ENCODE assay signal across 10 cellular contexts in genomic region chr15:78808550-78808949, GRCh38. TPM values are rescaled to one million over a fixed set of nuclear protein-coding genes. Genes with fewer than 3 reads are reported as not detected.
DNase-seq lines count a peak whose midpoint lies in the region; ATAC-seq, FAIRE-seq and TF ChIP-seq lines count a peak whose summit lies in the region.
"Had no signal": no experiment of that assay in that cellular context is flagged by ENCODE, and none has a peak within 500 bp of the region (broad histone marks: within the 10 kb centered on the region; RNA-seq: fewer than 3 reads in every experiment).

No MANE protein-coding gene starts in this region.

- no peaks in the 10 kb centered on the region for H3K79me2 ChIP-seq in KMS-11 (ENCODE audit: insufficient read depth, low read depth)
- H3K79me2 ChIP-seq in keratinocyte (ENCODE audit: control insufficient read depth, insufficient read depth, low read length) = no peaks in the 10 kb centered on the region

- DNase-seq in DMS53 (lab: John Stamatoyannopoulos, UW) (peak; percentile 54), DMS53 treated with DMSO at 0.1 percent for 48 hours (lab: John Stamatoyannopoulos, UW; ENCODE audit: unreplicated experiment) (no peak), keratinocyte (ENCODE audit: low read depth, low spot score) (no peak), suprapubic skin (ENCODE audit: low spot score in 2 of 2) (no peak), aorta (no peak)
- no peak for DNase-seq in effector CD8-positive, alpha-beta T cell (lab: John Stamatoyannopoulos, UW)
- DNase-seq: right lobe of liver had no signal

- H3K4me3 ChIP-seq in KMS-11 (IDR thresholded peaks at IDR 0.05; ENCODE audit: insufficient read depth, low read depth, low read length) = no peak overlapping the region
- no peak overlapping the region for H3K4me3 ChIP-seq in keratinocyte (ENCODE audit: control insufficient read depth in 2 of 3, extremely low read depth in 1 of 3, insufficient read depth in 2 of 3, low read depth in 1 of 3, low read length in 3 of 3)
- H3K4me3 ChIP-seq in suprapubic skin = no peak overlapping the region
- H3K4me3 ChIP-seq in aorta (ENCODE audit: low read length in 2 of 2) = no peak overlapping the region
- H3K4me3 ChIP-seq: right lobe of liver had no signal

- peak; percentile 53 for ATAC-seq in activated T-helper 17 cell treated with anti-CD3 and anti-CD28 coated beads, Interleukin-2, amount 50 U/mL, for 72 hours (replicated peaks)
- ATAC-seq in aorta (ENCODE audit: low FRiP score) = no peak

- no peak overlapping the region for H3K4me2 ChIP-seq in KMS-11
- no peak overlapping the region for H3K4me2 ChIP-seq in keratinocyte (ENCODE audit: control insufficient read depth, extremely low read depth, insufficient read depth, low read depth, low read length)

- intact Hi-C loops in aorta (cut with DNase I) = loop anchor here in 1 of 2 donors (5.0 kb wide), 1 partner anchor 46 kb away; no protein-coding TSS in a partner anchor

- peaks cover 3% of the 10 kb centered on the region for H3K4me1 ChIP-seq in KMS-11 (ENCODE audit: low read depth, poor library complexity, severe bottlenecking)
- no peaks in the 10 kb centered on the region for H3K4me1 ChIP-seq in keratinocyte (ENCODE audit: control insufficient read depth, extremely low read depth, insufficient read depth, low read length)
- peaks cover 16% of the 10 kb centered on the region for H3K4me1 ChIP-seq in suprapubic skin
- no peaks in the 10 kb centered on the region for H3K4me1 ChIP-seq in aorta (ENCODE audit: control insufficient read depth in 1 of 2, insufficient read depth in 2 of 2, low read length in 2 of 2)

- H3K9me3 ChIP-seq in keratinocyte (ENCODE audit: control insufficient read depth, low read depth, low read length) = no peaks in the 10 kb centered on the region
- no peaks in the 10 kb centered on the region for H3K9me3 ChIP-seq in suprapubic skin
- H3K9me3 ChIP-seq in aorta (ENCODE audit: control insufficient read depth, low read length) = no peaks in the 10 kb centered on the region
- H3K9me3 ChIP-seq: right lobe of liver had no signal

- H3K9me3 Mint-ChIP-seq in activated T-helper 17 cell treated with anti-CD3 and anti-CD28 coated beads, Interleukin-2, amount 50 U/mL, for 72 hours = no peaks in the 10 kb centered on the region

- no peak for TF ChIP-seq POLR2A in suprapubic skin (IDR thresholded peaks at IDR 0.05)

- FAIRE-seq in keratinocyte (lab: Jason Lieb, UNC) = peak; percentile 76
- FAIRE-seq: A204.1 had no signal

- H3K4me1 Mint-ChIP-seq in activated T-helper 17 cell treated with anti-CD3 and anti-CD28 coated beads, Interleukin-2, amount 50 U/mL, for 72 hours = peaks cover 5% of the 10 kb centered on the region

- H3K27me3 ChIP-seq in KMS-11 (ENCODE audit: insufficient read depth, low read depth) = peaks cover 5% of the 10 kb centered on the region; the same call in 1 of the 2 replicates
- H3K27me3 ChIP-seq in keratinocyte (ENCODE audit: control insufficient read depth, extremely low read depth, insufficient read depth, low read length) = peaks cover 27% of the 10 kb centered on the region
- peaks cover 20% of the 10 kb centered on the region for H3K27me3 ChIP-seq in suprapubic skin
- H3K27me3 ChIP-seq in aorta (ENCODE audit: control insufficient read depth in 1 of 2, insufficient read depth in 2 of 2, low read length in 1 of 2) = no peaks in the 10 kb centered on the region

- no peaks in the 10 kb centered on the region for H3K9me1 ChIP-seq in keratinocyte (ENCODE audit: control insufficient read depth, extremely low read depth, insufficient read depth, low read length)

- no peak overlapping the region for H3K27ac Mint-ChIP-seq in activated T-helper 17 cell treated with anti-CD3 and anti-CD28 coated beads, Interleukin-2, amount 50 U/mL, for 72 hours

- TF ChIP-seq EP300 in suprapubic skin (IDR thresholded peaks at IDR 0.05) = no peak

- dilution Hi-C loops in keratinocyte (cut with MboI; ENCODE audit: extremely low pct_ligation_motif_present, low sequenced_read_pairs) = no loop called here

- no peaks in the 10 kb centered on the region for H3K36me3 ChIP-seq in KMS-11 (ENCODE audit: insufficient read depth)
- no peaks in the 10 kb centered on the region for H3K36me3 ChIP-seq in keratinocyte (ENCODE audit: control insufficient read depth in 2 of 2, extremely low read depth in 1 of 2, insufficient read depth in 2 of 2, low read length in 2 of 2)
- H3K36me3 ChIP-seq in suprapubic skin = no peaks in the 10 kb centered on the region
- no peaks in the 10 kb centered on the region for H3K36me3 ChIP-seq in aorta (ENCODE audit: control insufficient read depth in 1 of 2, insufficient read depth in 2 of 2, low read length in 1 of 2)
- H3K36me3 ChIP-seq: right lobe of liver had no signal

- peaks cover 26% of the 10 kb centered on the region for H3K27me3 Mint-ChIP-seq in activated T-helper 17 cell treated with anti-CD3 and anti-CD28 coated beads, Interleukin-2, amount 50 U/mL, for 72 hours

- 92% methylated on average over 2 of the region's 2 CpGs for WGBS in suprapubic skin
- WGBS in aorta, 2 donors = 77 to 80% methylated on average over 2 of the region's 2 CpGs

- TF ChIP-seq CTCF in KMS-11 (conservative IDR thresholded peaks at IDR 0.05; ENCODE audit: low read depth, low read length) = peak; percentile 59; the same call in 1 of the 2 replicates
- TF ChIP-seq CTCF in keratinocyte (optimal IDR thresholded peaks at IDR 0.05 in 1 of 3, IDR thresholded peaks at IDR 0.05 in 1 of 3, conservative IDR thresholded peaks at IDR 0.05 in 1 of 3; ENCODE audit: extremely low read depth in 1 of 3, insufficient read depth in 2 of 3, low read length in 3 of 3) = peak; percentile 66 to 80 (median 78)
- no peak for TF ChIP-seq CTCF in suprapubic skin (IDR thresholded peaks at IDR 0.05)

- H4K20me1 ChIP-seq in KMS-11 (ENCODE audit: insufficient read depth) = no peaks in the 10 kb centered on the region
- H4K20me1 ChIP-seq in keratinocyte (ENCODE audit: control insufficient read depth, extremely low read depth, insufficient read depth, low read length) = no peaks in the 10 kb centered on the region

- H3K9ac ChIP-seq in KMS-11 (no peak overlapping the region), keratinocyte (ENCODE audit: control insufficient read depth, extremely low read depth, insufficient read depth, low read length) (no peak overlapping the region)

- H2AFZ ChIP-seq in KMS-11 (ENCODE audit: low read depth) (no peak overlapping the region), keratinocyte (ENCODE audit: control insufficient read depth, low read length) (no peak overlapping the region)

- H3K4me3 Mint-ChIP-seq in activated T-helper 17 cell treated with anti-CD3 and anti-CD28 coated beads, Interleukin-2, amount 50 U/mL, for 72 hours = no peak overlapping the region

- peaks cover 11% of the 10 kb centered on the region for H3K36me3 Mint-ChIP-seq in activated T-helper 17 cell treated with anti-CD3 and anti-CD28 coated beads, Interleukin-2, amount 50 U/mL, for 72 hours (ENCODE audit: low read depth)

- H3K27ac ChIP-seq in KMS-11 (no peak overlapping the region), keratinocyte (ENCODE audit: control insufficient read depth, insufficient read depth, low read length) (no peak overlapping the region), suprapubic skin (no peak overlapping the region), aorta (ENCODE audit: low read depth in 1 of 2, low read length in 2 of 2) (no peak overlapping the region)
- H3K27ac ChIP-seq: right lobe of liver had no signal

RNA-seq across cellular contexts. Expression of gene ADAMTS7, which starts 2.7 kb away (rescaled TPM):
- 1 to 10 TPM; 1.2 to 4.4 TPM for total RNA-seq in activated T-helper 17 cell treated with anti-CD3 and anti-CD28 coated beads, Interleukin-2, amount 50 U/mL, for 72 hours
- polyA plus RNA-seq in keratinocyte (0.13 to 0.68 TPM (median 0.24 TPM) in 3 replicates), aorta (10 to 100 TPM in 1 of 2 donors, 1 to 10 TPM in 1; 3.9 to 30.0 TPM)
- 0.16 TPM for polyA plus RNA-seq in keratinocyte (2011; ENCODE audit: low read depth)
- 0.05 and 0.18 TPM in 2 replicates for polyA plus RNA-seq in keratinocyte (2011; cell fraction: cytosol; rRNA removed)
- 1.5 and 2.8 TPM in 2 replicates for polyA plus RNA-seq in keratinocyte (2011; cell fraction: nucleus; rRNA removed)
- 0.34 and 0.42 TPM in 2 replicates for polyA plus RNA-seq in keratinocyte (2012; ENCODE audit: low replicate concordance)
- polyA minus RNA-seq in keratinocyte = 0.13 to 0.89 TPM (median 0.26 TPM) in 3 replicates
- polyA minus RNA-seq in keratinocyte (2011; cell fraction: cytosol; rRNA and poly(A)+ RNA removed) = 0.77 TPM
- polyA minus RNA-seq in keratinocyte (2011; cell fraction: nucleus; rRNA and poly(A)+ RNA removed) = 1.6 and 2.7 TPM in 2 replicates
- total RNA-seq in suprapubic skin (1 to 10 TPM; 1.1 to 1.2 (median 1.2) TPM), aorta (10 to 100 TPM; 14.7 to 23.9 TPM)

Comparison
In these comparisons a context has a peak if more than half of its experiments do, and no peak if none do; other contexts are left out.
1. CTCF ChIP-seq: peak in KMS-11 (single experiment) and keratinocyte (3 of 3); none in suprapubic skin (0 of 2).